ENCODE assay signal across 1 cellular context in genomic region chr22:50544078-50544745, GRCh38.
TF ChIP-seq lines count a peak whose summit lies in the region.

No MANE protein-coding gene starts in this region.

TF ChIP-seq in H1, 55 proteins besides CTCF, POLR2A, EP300 and RAD21:
- TF ChIP-seq BCL11A (IDR thresholded peaks at IDR 0.05; ENCODE audit: low read depth in 2 of 2, low read length in 2 of 2) (no peak), TAF7 (optimal IDR thresholded peaks at IDR 0.05; ENCODE audit: borderline replicate concordance, low read depth, low read length) (peak; percentile 31), YY1 (IDR thresholded peaks at IDR 0.05; ENCODE audit: low read depth, low read length) (peak; percentile 49; the same call in 1 of the 2 replicates), JUND (IDR thresholded peaks at IDR 0.05; ENCODE audit: low read length) (peak; percentile 32; the same call in 1 of the 2 replicates), CTBP2 (IDR thresholded peaks at IDR 0.05; ENCODE audit: borderline replicate concordance, insufficient read depth, insufficient read length, low read length) (no peak), GABPA (IDR thresholded peaks at IDR 0.05; ENCODE audit: borderline replicate concordance, insufficient read depth, low read length) (peak; percentile 83; the same call in 1 of the 2 replicates), TAF1 (IDR thresholded peaks at IDR 0.05; ENCODE audit: low read depth, low read length) (no peak), TBP (IDR thresholded peaks at IDR 0.05; ENCODE audit: low read depth, low read length) (peak; percentile 66), NRF1 (IDR thresholded peaks at IDR 0.05; ENCODE audit: low read depth, low read length) (no peak), ASH2L (IDR thresholded peaks at IDR 0.05; ENCODE audit: low read length) (peak; percentile 25), SP1 (IDR thresholded peaks at IDR 0.05; ENCODE audit: low read depth, low read length) (no peak), SP4 (IDR thresholded peaks at IDR 0.05; ENCODE audit: low read length) (no peak), HDAC6 (IDR thresholded peaks at IDR 0.05; ENCODE audit: low read depth, low read length) (no peak), PHF8 (conservative IDR thresholded peaks at IDR 0.05; ENCODE audit: low read depth, low read length) (no peak), SUZ12 (IDR thresholded peaks at IDR 0.05; ENCODE audit: low read length) (no peak), MAX (IDR thresholded peaks at IDR 0.05) (peak; percentile 30; the same call in 1 of the 2 replicates), GTF2F1 (IDR thresholded peaks at IDR 0.05; ENCODE audit: borderline replicate concordance, low read depth, low read length) (no peak), SIN3A (conservative IDR thresholded peaks at IDR 0.05 in 1 of 2, IDR thresholded peaks at IDR 0.05 in 1 of 2; ENCODE audit: low read depth in 1 of 2, low read length in 2 of 2) (peak in 1 of 2 experiments; percentile 84; a peak in 2 of 4 replicates), BACH1 (IDR thresholded peaks at IDR 0.05; ENCODE audit: low read length) (no peak), ATF2 (IDR thresholded peaks at IDR 0.05; ENCODE audit: low read length) (no peak), HDAC2 (IDR thresholded peaks at IDR 0.05; ENCODE audit: borderline replicate concordance in 1 of 2, low read depth in 2 of 2, low read length in 2 of 2) (0 out of 4 replicates have a peak, but pooled peaks of 1 of the 2 experiments have one; percentile 41), CREB1 (IDR thresholded peaks at IDR 0.05) (peak; percentile 75)
